ENCODE assay signal across 1 cellular context in genomic region chr1:20695503-20695902, GRCh38.
TF ChIP-seq lines count a peak whose summit lies in the region.

No MANE protein-coding gene starts in this region.

TF ChIP-seq in A549, 52 proteins besides CTCF, POLR2A, EP300 and RAD21 (continued from another document):
- TF ChIP-seq, protein P1, sequence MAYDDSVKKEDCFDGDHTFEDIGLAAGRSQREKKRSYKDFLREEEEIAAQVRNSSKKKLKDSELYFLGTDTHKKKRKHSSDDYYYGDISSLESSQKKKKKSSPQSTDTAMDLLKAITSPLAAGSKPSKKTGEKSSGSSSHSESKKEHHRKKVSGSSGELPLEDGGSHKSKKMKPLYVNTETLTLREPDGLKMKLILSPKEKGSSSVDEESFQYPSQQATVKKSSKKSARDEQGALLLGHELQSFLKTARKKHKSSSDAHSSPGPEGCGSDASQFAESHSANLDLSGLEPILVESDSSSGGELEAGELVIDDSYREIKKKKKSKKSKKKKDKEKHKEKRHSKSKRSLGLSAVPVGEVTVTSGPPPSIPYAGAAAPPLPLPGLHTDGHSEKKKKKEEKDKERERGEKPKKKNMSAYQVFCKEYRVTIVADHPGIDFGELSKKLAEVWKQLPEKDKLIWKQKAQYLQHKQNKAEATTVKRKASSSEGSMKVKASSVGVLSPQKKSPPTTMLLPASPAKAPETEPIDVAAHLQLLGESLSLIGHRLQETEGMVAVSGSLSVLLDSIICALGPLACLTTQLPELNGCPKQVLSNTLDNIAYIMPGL (CRISPR knock-in tag; IDR thresholded peaks at IDR 0.05; ENCODE audit: borderline replicate concordance), result no peak
- TF ChIP-seq CHD2 (IDR thresholded peaks at IDR 0.05; ENCODE audit: low read length, partially characterized antibody) (no peak), USF2 (IDR thresholded peaks at IDR 0.05) (no peak)
- TF ChIP-seq, protein P2, sequence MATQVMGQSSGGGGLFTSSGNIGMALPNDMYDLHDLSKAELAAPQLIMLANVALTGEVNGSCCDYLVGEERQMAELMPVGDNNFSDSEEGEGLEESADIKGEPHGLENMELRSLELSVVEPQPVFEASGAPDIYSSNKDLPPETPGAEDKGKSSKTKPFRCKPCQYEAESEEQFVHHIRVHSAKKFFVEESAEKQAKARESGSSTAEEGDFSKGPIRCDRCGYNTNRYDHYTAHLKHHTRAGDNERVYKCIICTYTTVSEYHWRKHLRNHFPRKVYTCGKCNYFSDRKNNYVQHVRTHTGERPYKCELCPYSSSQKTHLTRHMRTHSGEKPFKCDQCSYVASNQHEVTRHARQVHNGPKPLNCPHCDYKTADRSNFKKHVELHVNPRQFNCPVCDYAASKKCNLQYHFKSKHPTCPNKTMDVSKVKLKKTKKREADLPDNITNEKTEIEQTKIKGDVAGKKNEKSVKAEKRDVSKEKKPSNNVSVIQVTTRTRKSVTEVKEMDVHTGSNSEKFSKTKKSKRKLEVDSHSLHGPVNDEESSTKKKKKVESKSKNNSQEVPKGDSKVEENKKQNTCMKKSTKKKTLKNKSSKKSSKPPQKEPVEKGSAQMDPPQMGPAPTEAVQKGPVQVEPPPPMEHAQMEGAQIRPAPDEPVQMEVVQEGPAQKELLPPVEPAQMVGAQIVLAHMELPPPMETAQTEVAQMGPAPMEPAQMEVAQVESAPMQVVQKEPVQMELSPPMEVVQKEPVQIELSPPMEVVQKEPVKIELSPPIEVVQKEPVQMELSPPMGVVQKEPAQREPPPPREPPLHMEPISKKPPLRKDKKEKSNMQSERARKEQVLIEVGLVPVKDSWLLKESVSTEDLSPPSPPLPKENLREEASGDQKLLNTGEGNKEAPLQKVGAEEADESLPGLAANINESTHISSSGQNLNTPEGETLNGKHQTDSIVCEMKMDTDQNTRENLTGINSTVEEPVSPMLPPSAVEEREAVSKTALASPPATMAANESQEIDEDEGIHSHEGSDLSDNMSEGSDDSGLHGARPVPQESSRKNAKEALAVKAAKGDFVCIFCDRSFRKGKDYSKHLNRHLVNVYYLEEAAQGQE (IDR thresholded peaks at IDR 0.05), result no peak
